Comparison of ENCODE assay signal across 16 cellular contexts in the genomic region with DNA sequence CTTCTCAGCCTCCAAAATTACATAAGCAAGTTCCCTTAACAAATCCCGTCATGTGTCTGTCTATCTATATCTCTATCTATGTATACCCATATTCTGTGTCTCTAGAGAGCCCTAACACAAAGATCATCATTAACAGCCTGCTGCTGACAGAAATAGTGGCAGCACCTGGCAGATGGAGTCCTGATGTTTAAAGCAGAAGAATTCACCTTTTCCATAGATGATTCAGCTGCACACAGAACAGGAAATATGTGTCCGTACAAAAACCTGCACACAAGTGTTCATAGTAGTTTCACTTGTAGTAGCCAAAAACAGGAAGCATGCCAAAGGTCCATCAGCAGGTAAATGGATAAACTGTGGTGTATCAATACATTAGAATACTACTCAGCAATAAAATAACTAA. TPM values are rescaled to one million over a fixed set of nuclear protein-coding genes. Genes with fewer than 3 reads are reported as not detected.
DNase-seq lines count a peak whose midpoint lies in the region; ATAC-seq and TF ChIP-seq lines count a peak whose summit lies in the region.
"Had no signal": no experiment of that assay in that cellular context is flagged by ENCODE, and none has a peak within 500 bp of the region (broad histone marks: within the 10 kb centered on the region; RNA-seq: fewer than 3 reads in every experiment).

No MANE protein-coding gene starts in this region.

- H3K27me3 Mint-ChIP-seq in natural killer cell treated with Interleukin-12 subunit alpha and Interleukin-12 subunit beta and Interleukin-15 and Interleukin-18, amount 100 ng/mL, for 72 hours = peaks cover 7 to 19% of the 10 kb centered on the region in 2 donors

- no peaks in the 10 kb centered on the region for H3K79me2 ChIP-seq in OCI-LY3 (ENCODE audit: low read length)

- no peak for TF ChIP-seq CTCF in OCI-LY3 (IDR thresholded peaks at IDR 0.05; ENCODE audit: low read depth, low read length)
- no peak for TF ChIP-seq CTCF in GM10248 (IDR thresholded peaks at IDR 0.05; ENCODE audit: control extremely low read depth, extremely low read depth, low read depth, missing control alignments)
- TF ChIP-seq CTCF in vagina (IDR thresholded peaks at IDR 0.05) = no peak

- ATAC-seq in GM18861 (IDR thresholded peaks at IDR 0.05; ENCODE audit: unreplicated experiment) (peak; percentile 76), GM21447 (IDR thresholded peaks at IDR 0.05; ENCODE audit: unreplicated experiment) (peak; percentile 85), HG02981 (IDR thresholded peaks at IDR 0.05; ENCODE audit: unreplicated experiment) (peak; percentile 72)
- ATAC-seq in natural killer cell treated with Interleukin-12 subunit alpha and Interleukin-12 subunit beta and Interleukin-15 and Interleukin-18, amount 100 ng/mL, for 72 hours = no peak
- ATAC-seq: activated CD4-positive, alpha-beta T cell treated with anti-CD3 and anti-CD28 coated beads for 36 hours; SK-N-SH treated with all-trans-retinoic acid at 6 μM for 48 hours had no signal

- H3K36me3 Mint-ChIP-seq in natural killer cell treated with Interleukin-12 subunit alpha and Interleukin-12 subunit beta and Interleukin-15 and Interleukin-18, amount 100 ng/mL, for 72 hours = no peaks in the 10 kb centered on the region

- H3K9me3 ChIP-seq in OCI-LY3 (ENCODE audit: insufficient read depth, low read length) (no peaks in the 10 kb centered on the region), vagina (no peaks in the 10 kb centered on the region)

- H3K4me3 Mint-ChIP-seq in natural killer cell treated with Interleukin-12 subunit alpha and Interleukin-12 subunit beta and Interleukin-15 and Interleukin-18, amount 100 ng/mL, for 72 hours = no peak overlapping the region
- H3K4me3 Mint-ChIP-seq: activated CD4-positive, alpha-beta T cell treated with anti-CD3 and anti-CD28 coated beads for 36 hours had no signal

- no peak for DNase-seq in GM10248 (ENCODE audit: extremely low spot score)
- DNase-seq in natural killer cell treated with Interleukin-12 subunit alpha and Interleukin-12 subunit beta and Interleukin-15 and Interleukin-18, amount 100 ng/mL, for 72 hours (ENCODE audit: low spot score) = no peak
- no peak for DNase-seq in activated CD4-positive, alpha-beta T cell treated with anti-CD3 and anti-CD28 coated beads for 1 hour
- no peak for DNase-seq in vagina (ENCODE audit: extremely low spot score in 2 of 2)
- DNase-seq: activated CD4-positive, alpha-beta T cell treated with anti-CD3 and anti-CD28 coated beads for 36 hours; activated effector memory CD4-positive, alpha-beta T cell treated with Interleukin-2 at 50 U/mL for 16 hours; AML-193; erythroblast; GOT3; mammary epithelial cell; NCI-H774 had no signal

- H3K9me3 Mint-ChIP-seq in natural killer cell treated with Interleukin-12 subunit alpha and Interleukin-12 subunit beta and Interleukin-15 and Interleukin-18, amount 100 ng/mL, for 72 hours = no peaks in the 10 kb centered on the region

- H3K4me1 ChIP-seq in OCI-LY3 (ENCODE audit: low read length) = peaks cover 15% of the 10 kb centered on the region
- H3K4me1 ChIP-seq in vagina = peaks cover 2% of the 10 kb centered on the region

- CTCF ChIA-PET in GM10248 (lab: Yijun Ruan, JAX) = interaction anchor here (1.3 to 1.4 kb wide), 3 partner anchors 9 to 19 kb away, joined by 3 read pairs; no protein-coding TSS in a partner anchor

- intact Hi-C loops in vagina (cut with DNase I) = no loop called here

- no peaks in the 10 kb centered on the region for H3K4me1 Mint-ChIP-seq in natural killer cell treated with Interleukin-12 subunit alpha and Interleukin-12 subunit beta and Interleukin-15 and Interleukin-18, amount 100 ng/mL, for 72 hours (ENCODE audit: low read depth in 2 of 2)

- no peak overlapping the region for H3K4me3 ChIP-seq in OCI-LY3 (ENCODE audit: low read length)
- H3K4me3 ChIP-seq in vagina = no peak overlapping the region

- no peaks in the 10 kb centered on the region for H3K36me3 ChIP-seq in OCI-LY3 (replicated peaks; ENCODE audit: low read depth, low read length)
- no peaks in the 10 kb centered on the region for H3K36me3 ChIP-seq in vagina

- POLR2A ChIA-PET in GM10248 (lab: Yijun Ruan, JAX) = no interaction called here

- H3K27me3 ChIP-seq in OCI-LY3 (ENCODE audit: low read depth, low read length) (no peaks in the 10 kb centered on the region), vagina (no peaks in the 10 kb centered on the region)

- H4K20me1 ChIP-seq in OCI-LY3 (ENCODE audit: insufficient read depth, low read length) = no peaks in the 10 kb centered on the region

- H3K9ac ChIP-seq in OCI-LY3 (ENCODE audit: low read length) = no peak overlapping the region

- peak overlapping the region; percentile 46 for H3K4me2 ChIP-seq in OCI-LY3 (ENCODE audit: low read length)

- H3K27ac Mint-ChIP-seq in natural killer cell treated with Interleukin-12 subunit alpha and Interleukin-12 subunit beta and Interleukin-15 and Interleukin-18, amount 100 ng/mL, for 72 hours = no peak overlapping the region
- H3K27ac Mint-ChIP-seq: activated CD4-positive, alpha-beta T cell treated with anti-CD3 and anti-CD28 coated beads for 36 hours had no signal

- H3K27ac ChIP-seq in OCI-LY3 (ENCODE audit: low read length) (no peak overlapping the region), vagina (no peak overlapping the region)

- no peak for TF ChIP-seq POLR2A in vagina (IDR thresholded peaks at IDR 0.05)

- H2AFZ ChIP-seq in OCI-LY3 (ENCODE audit: low read depth, low read length) = no peak overlapping the region

RNA-seq across cellular contexts. Expression of a gene that starts 45.0 kb away (rescaled TPM):
- 10 to 100 TPM; 10.9 to 12.1 TPM for total RNA-seq in natural killer cell treated with Interleukin-12 subunit alpha and Interleukin-12 subunit beta and Interleukin-15 and Interleukin-18, amount 100 ng/mL, for 72 hours
- 23.6 TPM for total RNA-seq in vagina

Comparison
In these comparisons a context has a peak if more than half of its experiments do, and no peak if none do; other contexts are left out.
1. ATAC-seq: peak in GM18861 (single experiment), GM21447 (single experiment) and HG02981 (single experiment); none in natural killer cell treated with Interleukin-12 subunit alpha and Interleukin-12 subunit beta and Interleukin-15 and Interleukin-18, amount 100 ng/mL, for 72 hours (0 of 2).